9 cellular contexts compared by ENCODE assay signal in the genomic region with DNA sequence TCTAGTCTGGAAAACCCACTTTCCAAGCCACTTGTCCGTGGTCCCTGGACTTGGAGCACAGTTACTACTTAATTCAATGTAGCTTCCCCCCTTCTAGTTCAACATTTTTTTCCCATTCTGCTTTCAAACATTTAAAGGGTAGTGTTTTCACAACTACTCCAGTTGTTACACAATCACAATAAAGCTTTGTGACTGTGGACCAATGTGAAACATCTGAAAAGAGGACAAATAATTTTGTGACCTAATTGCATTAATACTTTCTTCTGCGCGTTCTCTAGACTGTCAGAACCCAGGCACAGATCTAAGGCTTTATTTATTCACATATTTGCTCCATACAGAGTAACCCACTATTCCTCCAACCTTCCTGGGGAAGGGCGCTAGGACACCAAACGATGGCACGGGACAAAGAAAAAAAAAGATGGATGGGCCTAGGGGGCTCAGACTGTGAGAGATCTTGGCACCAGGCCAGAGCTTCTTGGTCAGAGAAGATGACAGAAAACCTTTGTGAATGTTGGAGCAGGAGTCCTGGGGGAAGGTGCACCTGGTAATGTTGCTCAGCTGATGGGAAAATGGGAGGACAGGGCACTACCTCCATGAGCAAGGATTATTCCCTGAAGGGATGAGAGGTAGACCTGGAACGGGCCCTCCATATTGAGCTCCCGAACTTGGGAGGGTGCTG. TPM values are rescaled to one million over a fixed set of nuclear protein-coding genes. Genes with fewer than 3 reads are reported as not detected.
DNase-seq lines count a peak whose midpoint lies in the region; TF ChIP-seq lines count a peak whose summit lies in the region.
"Had no signal": no experiment of that assay in that cellular context is flagged by ENCODE, and none has a peak within 500 bp of the region (broad histone marks: within the 10 kb centered on the region; RNA-seq: fewer than 3 reads in every experiment).

No MANE protein-coding gene starts in this region.

- peaks cover 29% of the 10 kb centered on the region for H4K20me1 ChIP-seq in BLaER1

- H3K27me3 ChIP-seq in BLaER1 (no peaks in the 10 kb centered on the region), mesendoderm (ENCODE audit: insufficient read depth, low read length, poor library complexity) (no peaks in the 10 kb centered on the region), transverse colon (no peaks in the 10 kb centered on the region)
- H3K27me3 ChIP-seq: pancreas had no signal

- no CpG with 5 or more reads among the region's 8 CpGs for WGBS in mesendoderm (ENCODE audit: extremely low coverage, insufficient coverage, low lambda C conversion rate)
- 86 to 89% methylated on average over 7 to 8 of the region's 8 CpGs for WGBS in transverse colon (ENCODE audit: low coverage in 1 of 2), 2 donors

- no peak for TF ChIP-seq POLR2A in transverse colon (IDR thresholded peaks at IDR 0.05)

- H3K4me1 ChIP-seq in BLaER1 (peaks cover 80% of the 10 kb centered on the region), ES-I3 (ENCODE audit: insufficient read depth, low read length) (peaks cover 5% of the 10 kb centered on the region; the same call in 1 of the 2 replicates), mesendoderm (ENCODE audit: control insufficient read depth, low read depth, low read length) (peaks cover 13% of the 10 kb centered on the region), transverse colon (peaks cover 18 to 55% (median 36%) of the 10 kb centered on the region in 4 donors)

- H3K9me3 ChIP-seq in BLaER1 (no peaks in the 10 kb centered on the region), ES-I3 (ENCODE audit: control insufficient read depth, insufficient read depth, low read length) (no peaks in the 10 kb centered on the region), transverse colon (no peaks in the 10 kb centered on the region)
- H3K9me3 ChIP-seq: pancreas had no signal

- intact Hi-C loops in transverse colon (cut with DNase I; ENCODE audit: low total_unique reads): no loop called here
- intact Hi-C loops in cardiac septum (cut with DNase I): no loop called here

- H2BK5ac ChIP-seq in mesendoderm (ENCODE audit: low read length): no peak overlapping the region

- no peak for TF ChIP-seq EP300 in transverse colon (IDR thresholded peaks at IDR 0.05; ENCODE audit: low read depth)

- peak overlapping the region; percentile 66; the same call in 1 of the 2 replicates for H3K9ac ChIP-seq in BLaER1
- H3K9ac ChIP-seq in ES-I3 (ENCODE audit: low read depth, low read length): peak overlapping the region; percentile 70; the same call in 1 of the 2 replicates
- H3K9ac ChIP-seq in mesendoderm (ENCODE audit: low read length): peak overlapping the region; percentile 65

- no peak overlapping the region for H2BK120ac ChIP-seq in mesendoderm (ENCODE audit: low read depth, low read length)

- H3K18ac ChIP-seq in mesendoderm (ENCODE audit: low read length): no peak overlapping the region

- H4K8ac ChIP-seq in mesendoderm (ENCODE audit: low read depth, low read length): no peak overlapping the region

- in situ Hi-C loops in transverse colon (cut with MboI; ENCODE audit: low pct_ligation_motif_present in 1 of 4, low pct_unique_long_range_greater_than_20kb in 1 of 4, low sequenced_read_pairs in 3 of 4): loop anchor here in 2 of 4 donors (25.0 kb wide), 2 partner anchors 244 to 269 kb away; no protein-coding TSS in a partner anchor

- no peak for TF ChIP-seq CTCF in transverse colon (IDR thresholded peaks at IDR 0.05)

- H3K27ac ChIP-seq in BLaER1 (peak overlapping the region; percentile 47; the same call in 1 of the 2 replicates), angular gyrus (ENCODE audit: low read depth, low read length) (peak overlapping the region; percentile 24), mesendoderm (ENCODE audit: low read depth, low read length) (no peak overlapping the region), transverse colon (peak overlapping the region in 1 of 4 donors; percentile 88)

- H3K79me2 ChIP-seq in mesendoderm (ENCODE audit: control insufficient read depth, insufficient read depth, low read length): peaks cover 22% of the 10 kb centered on the region

- H2AK5ac ChIP-seq in mesendoderm (ENCODE audit: low read length): no peak overlapping the region

- H3K4me2 ChIP-seq in BLaER1 (peak overlapping the region; percentile 86), mesendoderm (ENCODE audit: low read length) (peak overlapping the region; percentile 49)

- no peak overlapping the region for H3K4ac ChIP-seq in mesendoderm (ENCODE audit: low read depth, low read length)

- H3K79me1 ChIP-seq in mesendoderm (ENCODE audit: low read length): peaks cover 19% of the 10 kb centered on the region

- peak overlapping the region; percentile 15 for H3K23ac ChIP-seq in mesendoderm (ENCODE audit: low read length)

- DNase-seq in mesendoderm: no peak
- no peak for DNase-seq in NCI-H510A treated with DMSO at 0.1 percent for 48 hours (lab: John Stamatoyannopoulos, UW)
- DNase-seq in NCI-H226: no peak
- no peak for DNase-seq in transverse colon
- no peak for DNase-seq in cardiac septum (ENCODE audit: low spot score)
- DNase-seq: pancreas had no signal

- H2BK15ac ChIP-seq in mesendoderm (replicated peaks; ENCODE audit: low read depth): no peak overlapping the region

- peaks cover 9% of the 10 kb centered on the region for H3K36me3 ChIP-seq in BLaER1
- H3K36me3 ChIP-seq in ES-I3 (ENCODE audit: insufficient read depth, low read length): no peaks in the 10 kb centered on the region
- H3K36me3 ChIP-seq in mesendoderm (ENCODE audit: control insufficient read depth, insufficient read depth, low read length): no peaks in the 10 kb centered on the region
- no peaks in the 10 kb centered on the region for H3K36me3 ChIP-seq in transverse colon
- H3K36me3 ChIP-seq: pancreas had no signal

- H4K5ac ChIP-seq in mesendoderm (ENCODE audit: low read length): no peak overlapping the region

- H3K4me3 ChIP-seq in BLaER1 (peak overlapping the region; percentile 82), mesendoderm (ENCODE audit: low read length) (no peak overlapping the region), transverse colon (no peak overlapping the region)

- H3K56ac ChIP-seq in mesendoderm (ENCODE audit: low read length): peak overlapping the region; percentile 77

RNA-seq across cellular contexts. Expression of gene SH3PXD2A, which starts 1.3 kb away (rescaled TPM):
- 7.7 TPM for polyA plus RNA-seq in mesendoderm (2013, experiment 1 of 2)
- polyA plus RNA-seq in mesendoderm (2013, experiment 2 of 2): 7.8 TPM
- total RNA-seq in transverse colon (10 to 100 TPM; 26.5 to 56.9 (median 33.3) TPM), cardiac septum (45.0 TPM)
